8 cellular contexts compared by ENCODE assay signal in genomic region chr2:218979846-218980738, GRCh38. TPM values are rescaled to one million over a fixed set of nuclear protein-coding genes. Genes with fewer than 3 reads are reported as not detected.
DNase-seq lines count a peak whose midpoint lies in the region; ATAC-seq, FAIRE-seq and TF ChIP-seq lines count a peak whose summit lies in the region.

No MANE protein-coding gene starts in this region.

- dilution Hi-C loops in keratinocyte (cut with MboI; ENCODE audit: extremely low pct_ligation_motif_present, low sequenced_read_pairs), result no loop called here

- FAIRE-seq in keratinocyte (lab: Jason Lieb, UNC), result no peak

- H3K9me1 ChIP-seq in keratinocyte (ENCODE audit: control insufficient read depth, extremely low read depth, insufficient read depth, low read length), result no peaks in the 10 kb centered on the region

- H3K79me2 ChIP-seq in keratinocyte (ENCODE audit: control insufficient read depth, insufficient read depth, low read length), result no peaks in the 10 kb centered on the region

- peak overlapping the region; percentile 22 to 32 for H3K4me3 ChIP-seq in cardiac fibroblast (replicated peaks in 1 of 2; ENCODE audit: low read depth in 2 of 2, low read length in 2 of 2)
- peak overlapping the region in 2 of 3 experiments; percentile 52 to 65 for H3K4me3 ChIP-seq in keratinocyte (ENCODE audit: control insufficient read depth in 2 of 3, extremely low read depth in 1 of 3, insufficient read depth in 2 of 3, low read depth in 1 of 3, low read length in 3 of 3)

- no peak overlapping the region for H3K9ac ChIP-seq in keratinocyte (ENCODE audit: control insufficient read depth, extremely low read depth, insufficient read depth, low read length)

- no peak overlapping the region for H3K27ac ChIP-seq in keratinocyte (ENCODE audit: control insufficient read depth, insufficient read depth, low read length)

- peaks cover 4% of the 10 kb centered on the region for H3K4me1 ChIP-seq in keratinocyte (ENCODE audit: control insufficient read depth, extremely low read depth, insufficient read depth, low read length)

- no peaks in the 10 kb centered on the region for H3K36me3 ChIP-seq in keratinocyte (ENCODE audit: control insufficient read depth in 2 of 2, extremely low read depth in 1 of 2, insufficient read depth in 2 of 2, low read length in 2 of 2)

- peak overlapping the region; percentile 94 for H3K4me2 ChIP-seq in keratinocyte (ENCODE audit: control insufficient read depth, extremely low read depth, insufficient read depth, low read depth, low read length)

- H3K9me3 ChIP-seq in keratinocyte (ENCODE audit: control insufficient read depth, low read depth, low read length), result no peaks in the 10 kb centered on the region

- peak overlapping the region; percentile 77 for H2AFZ ChIP-seq in keratinocyte (ENCODE audit: control insufficient read depth, low read length)

- peaks cover 72% of the 10 kb centered on the region for H3K27me3 ChIP-seq in keratinocyte (ENCODE audit: control insufficient read depth, extremely low read depth, insufficient read depth, low read length)

- TF ChIP-seq CTCF in AG09319 (IDR thresholded peaks at IDR 0.05; ENCODE audit: low read depth, low read length) (peak; percentile 88), cardiac fibroblast (IDR thresholded peaks at IDR 0.05; ENCODE audit: low read depth, low read length) (peak; percentile 84), keratinocyte (optimal IDR thresholded peaks at IDR 0.05 in 1 of 3, IDR thresholded peaks at IDR 0.05 in 1 of 3, conservative IDR thresholded peaks at IDR 0.05 in 1 of 3; ENCODE audit: extremely low read depth in 1 of 3, insufficient read depth in 2 of 3, low read length in 3 of 3) (peak; percentile 90 to 96 (median 91))

- ATAC-seq in GM18870 (IDR thresholded peaks at IDR 0.05; ENCODE audit: unreplicated experiment) (peak; percentile 68), HG03135 (IDR thresholded peaks at IDR 0.05; ENCODE audit: unreplicated experiment) (peak; percentile 83)

- peaks cover 2% of the 10 kb centered on the region for H4K20me1 ChIP-seq in keratinocyte (ENCODE audit: control insufficient read depth, extremely low read depth, insufficient read depth, low read length)

- DNase-seq in AG09319 (ENCODE audit: extremely low read depth, low read depth) (no peak), NCI-H2227 (lab: John Stamatoyannopoulos, UW; ENCODE audit: unreplicated experiment) (peak; percentile 95), cardiac fibroblast (ENCODE audit: low read depth in 2 of 2) (peak; percentile 83 to 84), keratinocyte (ENCODE audit: low read depth, low spot score) (no peak)
- DNase-seq in activated CD4-positive, CD25-positive, alpha-beta regulatory T cell (lab: John Stamatoyannopoulos, UW), result peak; percentile 65 to 77 (median 73)
- DNase-seq in stimulated activated CD4-positive, alpha-beta T cell treated with anti-CD3 and anti-CD28 coated beads, Interleukin-1b, Interleukin-23, amount 100 ng/mL, for 4 hours (ENCODE audit: low read depth in 2 of 2), result peak; percentile 79 to 83

RNA-seq across cellular contexts. Expression of gene FEV, which starts 4.9 kb away (rescaled TPM):
- polyA plus RNA-seq in keratinocyte, result not detected in 3 replicates
- not detected for polyA plus RNA-seq in keratinocyte (2011; ENCODE audit: low read depth)
- polyA plus RNA-seq in keratinocyte (2011; cell fraction: cytosol; rRNA removed), result not detected in 2 replicates
- not detected in 2 replicates for polyA plus RNA-seq in keratinocyte (2011; cell fraction: nucleus; rRNA removed)
- polyA plus RNA-seq in keratinocyte (2012; ENCODE audit: low replicate concordance), result not detected in 2 replicates
- polyA minus RNA-seq in keratinocyte, result not detected in 3 replicates
- polyA minus RNA-seq in keratinocyte (2011; cell fraction: cytosol; rRNA and poly(A)+ RNA removed), result not detected
- not detected in 2 replicates for polyA minus RNA-seq in keratinocyte (2011; cell fraction: nucleus; rRNA and poly(A)+ RNA removed)

RNA-seq across cellular contexts. Expression of gene CRYBA2, which starts 13.1 kb away (rescaled TPM):
- not detected in 3 replicates for polyA plus RNA-seq in keratinocyte
- not detected for polyA plus RNA-seq in keratinocyte (2011; ENCODE audit: low read depth)
- not detected in 2 replicates for polyA plus RNA-seq in keratinocyte (2011; cell fraction: cytosol; rRNA removed)
- not detected in 2 replicates for polyA plus RNA-seq in keratinocyte (2011; cell fraction: nucleus; rRNA removed)
- polyA plus RNA-seq in keratinocyte (2012; ENCODE audit: low replicate concordance), result not detected in 2 replicates
- not detected in 3 replicates for polyA minus RNA-seq in keratinocyte
- not detected for polyA minus RNA-seq in keratinocyte (2011; cell fraction: cytosol; rRNA and poly(A)+ RNA removed)
- polyA minus RNA-seq in keratinocyte (2011; cell fraction: nucleus; rRNA and poly(A)+ RNA removed), result not detected in 2 replicates

RNA-seq across cellular contexts. Expression of gene CDK5R2, which starts 20.6 kb away (rescaled TPM):
- polyA plus RNA-seq in keratinocyte, result 0.03 TPM in 2 of 3 replicates, not detected in the other
- not detected for polyA plus RNA-seq in keratinocyte (2011; ENCODE audit: low read depth)
- 0.04 and 0.08 TPM in 2 replicates for polyA plus RNA-seq in keratinocyte (2011; cell fraction: cytosol; rRNA removed)
- polyA plus RNA-seq in keratinocyte (2011; cell fraction: nucleus; rRNA removed), result 0.08 and 0.12 TPM in 2 replicates
- polyA plus RNA-seq in keratinocyte (2012; ENCODE audit: low replicate concordance), result 0.08 TPM in 1 of 2 replicates, not detected in the other
- polyA minus RNA-seq in keratinocyte, result 0.30 TPM in 1 of 3 replicates, not detected in the others
- not detected for polyA minus RNA-seq in keratinocyte (2011; cell fraction: cytosol; rRNA and poly(A)+ RNA removed)
- polyA minus RNA-seq in keratinocyte (2011; cell fraction: nucleus; rRNA and poly(A)+ RNA removed), result not detected in 2 replicates

Comparison
In these comparisons a context has a peak if more than half of its experiments do, and no peak if none do; other contexts are left out.
1. DNase-seq: peak in NCI-H2227 (single experiment), activated CD4-positive, CD25-positive, alpha-beta regulatory T cell (4 of 4), cardiac fibroblast (2 of 2) and stimulated activated CD4-positive, alpha-beta T cell treated with anti-CD3 and anti-CD28 coated beads, Interleukin-1b, Interleukin-23, amount 100 ng/mL, for 4 hours (2 of 2); none in AG09319 (single experiment) and keratinocyte (single experiment).
2. Peak in every context shown above with its lines, with median percentiles within 50 percentile points of each other: CTCF ChIP-seq.